Comparison of ENCODE assay signal across 12 cellular contexts in the genomic region with DNA sequence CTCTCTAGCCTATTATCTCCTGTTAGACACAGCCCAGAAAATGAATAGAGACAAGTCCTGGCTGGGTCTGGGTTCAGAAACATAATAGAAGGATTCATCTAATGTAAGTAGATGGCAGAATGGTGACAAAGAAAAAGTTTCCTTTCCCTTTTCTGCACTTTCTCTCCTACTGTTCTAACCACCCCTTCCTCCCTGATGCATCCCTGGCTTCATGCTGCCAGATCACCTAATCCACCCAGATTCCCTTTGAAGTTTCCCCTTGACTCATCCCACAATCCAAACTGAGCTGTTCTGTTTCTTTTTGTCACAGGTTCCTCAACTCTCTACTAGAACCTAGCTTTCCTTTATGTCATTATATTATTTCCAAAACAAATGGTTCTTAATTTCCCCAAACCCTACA. TPM values are rescaled to one million over a fixed set of nuclear protein-coding genes. Genes with fewer than 3 reads are reported as not detected.
DNase-seq lines count a peak whose midpoint lies in the region; ATAC-seq, FAIRE-seq and TF ChIP-seq lines count a peak whose summit lies in the region.
"Had no signal": no experiment of that assay in that cellular context is flagged by ENCODE, and none has a peak within 500 bp of the region (broad histone marks: within the 10 kb centered on the region; RNA-seq: fewer than 3 reads in every experiment).

No MANE protein-coding gene starts in this region.

- no TSS peak for BruUV-seq in Caco-2 (replicated peaks; lab: Mats Ljungman, UMichigan)
- BruUV-seq in GM12878 (replicated peaks; lab: Mats Ljungman, UMichigan), result no TSS peak

- DNase-seq in Caco-2, result no peak
- DNase-seq in Karpas-422, result no peak
- no peak for DNase-seq in GM12878 (ENCODE audit: low read depth, low spot score)
- DNase-seq in mesenchymal stem cell, result no peak
- no peak for DNase-seq in activated CD4-positive, alpha-beta memory T cell treated with anti-CD3 and anti-CD28 coated beads for 36 hours
- no peak for DNase-seq in BE2C
- DNase-seq in posterior vena cava (ENCODE audit: low spot score), result no peak
- DNase-seq: effector CD8-positive, alpha-beta T cell; right cardiac atrium; testis had no signal

- H3K4me3 ChIP-seq in Caco-2 (ENCODE audit: low read depth, low read length), result peak overlapping the region; percentile 4; the same call in 1 of the 2 replicates
- H3K4me3 ChIP-seq in Karpas-422 (ENCODE audit: low read length), result peak overlapping the region; percentile 71; the same call in 1 of the 2 replicates
- peak overlapping the region; percentile 24; the same call in 1 of the 2 replicates for H3K4me3 ChIP-seq in GM12878
- H3K4me3 ChIP-seq in mesenchymal stem cell (ENCODE audit: insufficient read depth in 1 of 2, low read depth in 1 of 2, low read length in 2 of 2), result no peak overlapping the region
- H3K4me3 ChIP-seq in BE2C (ENCODE audit: low read depth, low read length), result no peak overlapping the region
- H3K4me3 ChIP-seq: BLaER1, testis had no signal

- H3K4me1 ChIP-seq in Caco-2 (peaks cover 58% of the 10 kb centered on the region), Karpas-422 (ENCODE audit: low read length) (peaks cover 71% of the 10 kb centered on the region), GM12878 (ENCODE audit: control insufficient read depth, insufficient read depth, low read length) (peaks cover 35% of the 10 kb centered on the region), mesenchymal stem cell (ENCODE audit: control insufficient read depth, insufficient read depth, low read depth, low read length) (peaks cover 15% of the 10 kb centered on the region), BE2C (peaks cover 11% of the 10 kb centered on the region)

- H3K79me1 ChIP-seq in mesenchymal stem cell (replicated peaks; ENCODE audit: low read length, poor library complexity, severe bottlenecking), result no peaks in the 10 kb centered on the region

- H3K9me2 ChIP-seq in Karpas-422 (replicated peaks; ENCODE audit: insufficient read depth, low read length), result no peaks in the 10 kb centered on the region

- TF ChIP-seq RAD21 in GM12878 (IDR thresholded peaks at IDR 0.05; ENCODE audit: insufficient read depth, low read depth, low read length), result no peak

- ATAC-seq in GM12878 (no peak), GM21576 (IDR thresholded peaks at IDR 0.05; ENCODE audit: unreplicated experiment) (no peak)
- ATAC-seq: right cardiac atrium had no signal

- H3K4me2 ChIP-seq in Karpas-422 (ENCODE audit: low read depth, low read length, poor library complexity, severe bottlenecking), result peak overlapping the region; percentile 83
- H3K4me2 ChIP-seq in GM12878 (ENCODE audit: control insufficient read depth, insufficient read depth), result peak overlapping the region; percentile 91
- H3K4me2 ChIP-seq in mesenchymal stem cell (ENCODE audit: low read length, poor library complexity, severe bottlenecking), result no peak overlapping the region
- H3K4me2 ChIP-seq: BLaER1 had no signal

- intact Hi-C loops in Caco-2 (cut with micrococcal nuclease; ENCODE audit: unreplicated experiment), result loop anchor here (2.0 kb wide), 2 partner anchors 59 to 521 kb away; no protein-coding TSS in a partner anchor
- intact Hi-C loops in GM12878 (cut with micrococcal nuclease; ENCODE audit: unreplicated experiment), result no loop called here
- intact Hi-C loops in activated CD4-positive, alpha-beta memory T cell treated with anti-CD3 and anti-CD28 coated beads for 36 hours (cut with micrococcal nuclease), result no loop called here
- intact Hi-C loops in posterior vena cava (cut with DNase I), result no loop called here

- H3K4me3 Mint-ChIP-seq in Caco-2 (ENCODE audit: unreplicated experiment), result peak overlapping the region; percentile 78
- H3K4me3 Mint-ChIP-seq in activated CD4-positive, alpha-beta memory T cell treated with anti-CD3 and anti-CD28 coated beads for 36 hours, result no peak overlapping the region

- CTCF ChIA-PET in Caco-2 (lab: Charles Lee), result interaction anchor here (1.2 to 1.6 kb wide), 3 partner anchors 93 to 380 kb away, joined by 4 to 6 read pairs (median 5); a partner anchor contains a TSS
- CTCF ChIA-PET in GM12878 (lab: Yijun Ruan, JAX), result interaction anchor here (0.6 to 8.1 kb wide), 21 partner anchors 12 to 1902 kb away, joined by 3 to 159 read pairs (median 5); a partner anchor contains a TSS
- CTCF ChIA-PET in activated CD4-positive, alpha-beta memory T cell treated with anti-CD3 and anti-CD28 coated beads for 36 hours (lab: Charles Lee), result interaction anchor here (1.2 kb wide), 1 partner anchor 35 kb away, joined by 4 read pairs; no protein-coding TSS in a partner anchor

- H3K9ac ChIP-seq in Karpas-422 (ENCODE audit: low read length), result peak overlapping the region; percentile 73
- no peak overlapping the region for H3K9ac ChIP-seq in GM12878 (ENCODE audit: control insufficient read depth, insufficient read depth, low read length)
- H3K9ac ChIP-seq in mesenchymal stem cell (ENCODE audit: low read length), result no peak overlapping the region
- H3K9ac ChIP-seq: BLaER1 had no signal

- no peak overlapping the region for H2AK5ac ChIP-seq in mesenchymal stem cell (ENCODE audit: low read length, severe bottlenecking)

- peaks cover 48% of the 10 kb centered on the region for H3K36me3 Mint-ChIP-seq in Caco-2 (ENCODE audit: insufficient read depth, unreplicated experiment)
- H3K36me3 Mint-ChIP-seq in activated CD4-positive, alpha-beta memory T cell treated with anti-CD3 and anti-CD28 coated beads for 36 hours, result no peaks in the 10 kb centered on the region

- no peak overlapping the region for H4K91ac ChIP-seq in mesenchymal stem cell (ENCODE audit: low read length)

- POLR2A ChIA-PET in Caco-2 (lab: Charles Lee), result interaction anchor here (0.6 to 4.0 kb wide), 8 partner anchors 8 to 567 kb away, joined by 3 to 25 read pairs (median 4); a partner anchor contains a TSS
- POLR2A ChIA-PET in GM12878 (lab: Charles Lee), result interaction anchor here (1.4 to 5.9 kb wide), 12 partner anchors 14 to 112 kb away, joined by 4 to 151 read pairs (median 17); a partner anchor contains a TSS
- POLR2A ChIA-PET in activated CD4-positive, alpha-beta memory T cell treated with anti-CD3 and anti-CD28 coated beads for 36 hours (lab: Charles Lee), result no interaction called here

- no peak overlapping the region for H2AFZ ChIP-seq in Karpas-422 (ENCODE audit: low read length)
- H2AFZ ChIP-seq in GM12878 (ENCODE audit: control insufficient read depth, low read depth, low read length), result no peak overlapping the region
- peak overlapping the region; percentile 4 for H2AFZ ChIP-seq in mesenchymal stem cell (ENCODE audit: low read depth, low read length)

- H3K4me1 Mint-ChIP-seq in Caco-2 (ENCODE audit: low read depth, unreplicated experiment), result peaks cover 49% of the 10 kb centered on the region
- no peaks in the 10 kb centered on the region for H3K4me1 Mint-ChIP-seq in activated CD4-positive, alpha-beta memory T cell treated with anti-CD3 and anti-CD28 coated beads for 36 hours (ENCODE audit: low read depth)

- no peaks in the 10 kb centered on the region for H3K9me3 ChIP-seq in Caco-2
- no peaks in the 10 kb centered on the region for H3K9me3 ChIP-seq in Karpas-422 (ENCODE audit: low read length)
- H3K9me3 ChIP-seq in GM12878 (replicated peaks; ENCODE audit: control insufficient read depth, insufficient read depth, low read length), result peaks cover 4% of the 10 kb centered on the region; the same call in 2 of the 3 replicates
- no peaks in the 10 kb centered on the region for H3K9me3 ChIP-seq in mesenchymal stem cell (ENCODE audit: control insufficient read depth, low read length)
- H3K9me3 ChIP-seq in BE2C, result no peaks in the 10 kb centered on the region
- H3K9me3 ChIP-seq: BLaER1, testis had no signal

- in situ Hi-C loops in GM12878 (cut with MboI), result loop anchor here (5.0 kb wide), 1 partner anchor 69 kb away; no protein-coding TSS in a partner anchor

- H4K20me1 ChIP-seq in Karpas-422 (ENCODE audit: insufficient read depth, low read depth, low read length) (no peaks in the 10 kb centered on the region), GM12878 (ENCODE audit: control insufficient read depth, insufficient read depth) (no peaks in the 10 kb centered on the region)
- H4K20me1 ChIP-seq: BLaER1 had no signal

- RAD21 ChIA-PET in GM12878 (lab: Charles Lee; ENCODE audit: unreplicated experiment), result interaction anchor here (0.8 to 7.9 kb wide), 22 partner anchors 13 to 464 kb away, joined by 3 to 230 read pairs (median 20); a partner anchor contains a TSS

- H3K4ac ChIP-seq in mesenchymal stem cell (ENCODE audit: low read depth in 1 of 2, low read length in 2 of 2), result no peak overlapping the region

- H3K27ac ChIP-seq in Karpas-422 (ENCODE audit: low read length) (peak overlapping the region; percentile 98), GM12878 (ENCODE audit: control insufficient read depth, insufficient read depth) (peak overlapping the region; percentile 98), mesenchymal stem cell (ENCODE audit: low read length, poor library complexity, severe bottlenecking) (no peak overlapping the region)
- H3K27ac ChIP-seq: BLaER1, testis had no signal

- TF ChIP-seq EP300 in GM12878 (IDR thresholded peaks at IDR 0.05; ENCODE audit: borderline replicate concordance in 1 of 2, control insufficient read depth in 1 of 2, low read depth in 2 of 2, low read length in 2 of 2), result no peak

- H2BK12ac ChIP-seq in mesenchymal stem cell (ENCODE audit: low read length in 2 of 2), result peak overlapping the region in 1 of 2 experiments; percentile 94

- peaks cover 39% of the 10 kb centered on the region for H3K79me2 ChIP-seq in Karpas-422 (ENCODE audit: low read length)
- peaks cover 42% of the 10 kb centered on the region for H3K79me2 ChIP-seq in GM12878 (ENCODE audit: control insufficient read depth, insufficient read depth, low read length)

- no peak overlapping the region for H3K14ac ChIP-seq in mesenchymal stem cell (ENCODE audit: low read length in 2 of 2)

- no peak overlapping the region for H3K18ac ChIP-seq in mesenchymal stem cell (ENCODE audit: low read depth in 1 of 2, low read length in 2 of 2)

- H3K27ac Mint-ChIP-seq in Caco-2 (ENCODE audit: unreplicated experiment), result peak overlapping the region; percentile 95
- no peak overlapping the region for H3K27ac Mint-ChIP-seq in activated CD4-positive, alpha-beta memory T cell treated with anti-CD3 and anti-CD28 coated beads for 36 hours

- no peak overlapping the region for H2BK15ac ChIP-seq in mesenchymal stem cell (ENCODE audit: low read depth, poor library complexity, severe bottlenecking)

- no peak for TF ChIP-seq POLR2A in GM12878 (IDR thresholded peaks at IDR 0.05; ENCODE audit: low read depth, low read length)

- H3K23ac ChIP-seq in mesenchymal stem cell (ENCODE audit: low read length in 2 of 2), result no peak overlapping the region

- no peak overlapping the region for H2BK5ac ChIP-seq in mesenchymal stem cell (ENCODE audit: low read depth, low read length, poor library complexity, severe bottlenecking)

- H3K36me3 ChIP-seq in Caco-2 (ENCODE audit: control insufficient read depth, insufficient read depth, low read length) (no peaks in the 10 kb centered on the region; the same call in 1 of the 2 replicates), Karpas-422 (ENCODE audit: insufficient read depth, low read length) (peaks cover 8% of the 10 kb centered on the region), GM12878 (ENCODE audit: control insufficient read depth in 2 of 2, insufficient read depth in 2 of 2, low read length in 1 of 2) (no peaks in the 10 kb centered on the region), mesenchymal stem cell (ENCODE audit: control insufficient read depth in 1 of 2, insufficient read depth in 2 of 2, low read depth in 1 of 2, low read length in 2 of 2) (no peaks in the 10 kb centered on the region), BE2C (no peaks in the 10 kb centered on the region)
- H3K36me3 ChIP-seq: BLaER1 had no signal

- no peaks in the 10 kb centered on the region for H3K27me3 ChIP-seq in Caco-2 (replicated peaks; ENCODE audit: control insufficient read depth, insufficient read depth, low read length)
- no peaks in the 10 kb centered on the region for H3K27me3 ChIP-seq in Karpas-422 (ENCODE audit: low read length)
- H3K27me3 ChIP-seq in GM12878 (replicated peaks in 1 of 2; ENCODE audit: control insufficient read depth in 2 of 2, insufficient read depth in 2 of 2, low read length in 1 of 2), result no peaks in the 10 kb centered on the region
- H3K27me3 ChIP-seq in mesenchymal stem cell (ENCODE audit: control insufficient read depth in 1 of 2, insufficient read depth in 1 of 2, low read length in 2 of 2), result no peaks in the 10 kb centered on the region
- H3K27me3 ChIP-seq in BE2C, result no peaks in the 10 kb centered on the region
- H3K27me3 ChIP-seq: BLaER1, testis had no signal

- H3K9me3 Mint-ChIP-seq in Caco-2 (ENCODE audit: unreplicated experiment), result peaks cover 14% of the 10 kb centered on the region
- H3K9me3 Mint-ChIP-seq in activated CD4-positive, alpha-beta memory T cell treated with anti-CD3 and anti-CD28 coated beads for 36 hours, result no peaks in the 10 kb centered on the region

- H3K27me3 Mint-ChIP-seq in Caco-2 (ENCODE audit: insufficient read depth, unreplicated experiment), result no peaks in the 10 kb centered on the region
- peaks cover 2% of the 10 kb centered on the region for H3K27me3 Mint-ChIP-seq in activated CD4-positive, alpha-beta memory T cell treated with anti-CD3 and anti-CD28 coated beads for 36 hours

- SMC1A ChIA-PET in GM12878 (lab: Charles Lee; ENCODE audit: uncharacterized antibody, unreplicated experiment), result interaction anchor here (0.8 to 16.9 kb wide), 24 partner anchors 15 to 112 kb away, joined by 3 to 474 read pairs (median 16); a partner anchor contains a TSS

- no peak overlapping the region for H2BK120ac ChIP-seq in mesenchymal stem cell (ENCODE audit: low read depth, low read length)

- no peak overlapping the region for H4K8ac ChIP-seq in mesenchymal stem cell (ENCODE audit: low read length)

- TF ChIP-seq CTCF in Caco-2 (IDR thresholded peaks at IDR 0.05; ENCODE audit: insufficient read depth in 1 of 2, low read depth in 1 of 2, low read length in 1 of 2, severe bottlenecking in 1 of 2, unreplicated experiment in 1 of 2), result no peak
- no peak for TF ChIP-seq CTCF in GM12878 (IDR thresholded peaks at IDR 0.05 in 2 of 3, conservative IDR thresholded peaks at IDR 0.05 in 1 of 3; ENCODE audit: control insufficient read depth in 2 of 3, extremely low read depth in 1 of 3, insufficient read depth in 1 of 3, low read depth in 3 of 3, low read length in 3 of 3)
- TF ChIP-seq CTCF in BE2C (IDR thresholded peaks at IDR 0.05; ENCODE audit: low read depth, low read length), result no peak

- no peak for FAIRE-seq in GM12878 (lab: Jason Lieb, UNC)

RNA-seq across cellular contexts. Expression of a gene that starts 1.1 kb away (rescaled TPM):
- total RNA-seq in Caco-2 (2022) (87.7 and 96.7 TPM in 2 replicates), GM12878 (2014; rRNA removed) (23.7 and 31.0 TPM in 2 replicates), GM12878 (2014; rRNA removed; fragmentation: Illumina TruSeq; extraction: Trizol) (47.7 and 47.8 TPM in 2 replicates), GM12878 (2021) (26.6 and 27.6 TPM in 2 replicates), posterior vena cava (under 1 TPM; 0.46 to 0.67 TPM)
- 30.4 and 49.9 TPM in 2 replicates for total RNA-seq in Karpas-422 (2014; rRNA removed; shearing (Covaris generic); ENCODE audit: low replicate concordance)
- total RNA-seq in GM12878 (2013; cell fraction: nucleolus; rRNA removed), result 593 and 645 TPM in 2 replicates
- polyA plus RNA-seq in GM12878 (2011; ENCODE audit: low read depth), result 2.0 TPM
- polyA plus RNA-seq in GM12878 (2011; rRNA removed) (61.1 and 99.6 TPM in 2 replicates), GM12878 (2014; fragmentation: Illumina TruSeq; extraction: Trizol) (14.4 and 16.0 TPM in 2 replicates), GM12878 (2014; fragmentation: Nextera tagmentation; extraction: Ambion mirVana) (10 to 100 TPM in 1 of 2 experiments, 1 to 10 TPM in 1; 6.0 to 10.9 TPM), GM12878 (2014; rRNA removed) (6.5 and 8.0 TPM in 2 replicates), GM12878 (2016; fragmentation: Nextera tagmentation; extraction: Ambion mirVana) (10 to 100 TPM in 1 of 2 experiments, 1 to 10 TPM in 1; 9.0 to 11.0 TPM)
- 20.5 and 20.6 TPM in 2 replicates for polyA plus RNA-seq in GM12878 (2011; cell fraction: cytosol; rRNA removed)
- polyA plus RNA-seq in GM12878 (2011; cell fraction: nucleus; rRNA removed), result 47.9 and 49.9 TPM in 2 replicates
- polyA plus RNA-seq in GM12878 (2012), result 2.8 and 4.0 TPM in 2 replicates
- 172 and 187 TPM in 2 replicates for polyA minus RNA-seq in GM12878 (2011; rRNA and poly(A)+ RNA removed)
- 79.0 and 99.2 TPM in 2 replicates for polyA minus RNA-seq in GM12878 (2011; cell fraction: cytosol; rRNA and poly(A)+ RNA removed)
- polyA minus RNA-seq in GM12878 (2011; cell fraction: nucleus; rRNA and poly(A)+ RNA removed), result 139 and 207 TPM in 2 replicates
- polyA plus RNA-seq in mesenchymal stem cell (2013, experiment 1 of 2), result under 0.01 TPM
- not detected for polyA plus RNA-seq in mesenchymal stem cell (2013, experiment 2 of 2)
- total RNA-seq in activated CD4-positive, alpha-beta memory T cell treated with anti-CD3 and anti-CD28 coated beads for 36 hours, result under 1 TPM; 0.10 TPM
- 0.14 TPM for polyA plus RNA-seq in BE2C (2012; ENCODE audit: insufficient read depth, insufficient read length, low read depth)

Comparison
In these comparisons a context has a peak if more than half of its experiments do, and no peak if none do; other contexts are left out.
1. H3K4me3 ChIP-seq: peak in Caco-2 (single experiment), Karpas-422 (single experiment) and GM12878 (single experiment); none in mesenchymal stem cell (0 of 2) and BE2C (single experiment).
2. RNA of a gene that starts 1.1 kb away (total RNA-seq): 87.7 to 96.7 TPM in Caco-2, 30.4 to 49.9 TPM in Karpas-422 and 23.7 to 645 TPM in GM12878; 0.46 to 0.67 TPM in posterior vena cava and 0.10 TPM in activated CD4-positive, alpha-beta memory T cell treated with anti-CD3 and anti-CD28 coated beads for 36 hours; every median in the first group is over 10 times any median in the second.